1 cellular context compared by ENCODE assay signal in the genomic region with DNA sequence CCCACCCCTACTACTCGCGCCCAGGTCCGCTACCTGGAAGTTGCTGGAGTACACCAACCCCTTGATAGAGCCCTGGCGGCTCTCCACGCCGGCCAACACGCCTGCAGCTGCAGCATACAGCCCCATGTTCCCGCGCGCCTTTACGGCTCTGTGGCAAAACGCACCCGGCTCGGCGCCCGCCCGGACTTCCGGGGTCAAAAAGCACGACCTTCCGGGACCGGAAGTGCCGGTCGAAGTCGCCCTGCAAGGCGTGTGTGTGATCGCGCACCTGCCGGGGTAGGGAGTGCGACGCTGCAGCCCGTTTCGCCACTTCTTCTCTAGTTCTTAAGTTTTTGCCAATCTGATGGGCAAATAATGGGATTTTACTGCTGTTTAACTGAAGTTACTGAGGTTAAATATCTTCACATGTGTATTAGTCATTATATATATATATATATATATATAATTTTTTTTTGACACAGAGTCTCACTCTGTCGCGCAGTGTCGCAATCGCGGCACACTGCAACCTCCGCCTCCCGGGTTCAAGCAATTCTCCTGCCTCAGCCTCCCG.
TF ChIP-seq lines count a peak whose summit lies in the region.

Gene NSUN5, minus strand, starts transcription at position 162 of the 550 bp plus-strand sequence. Its CDS starts 36 bp downstream, at position 126.

TF ChIP-seq in HepG2, 621 proteins besides CTCF, POLR2A, EP300 and RAD21 (continued from another document and continues in another):
- TF ChIP-seq, protein P1, sequence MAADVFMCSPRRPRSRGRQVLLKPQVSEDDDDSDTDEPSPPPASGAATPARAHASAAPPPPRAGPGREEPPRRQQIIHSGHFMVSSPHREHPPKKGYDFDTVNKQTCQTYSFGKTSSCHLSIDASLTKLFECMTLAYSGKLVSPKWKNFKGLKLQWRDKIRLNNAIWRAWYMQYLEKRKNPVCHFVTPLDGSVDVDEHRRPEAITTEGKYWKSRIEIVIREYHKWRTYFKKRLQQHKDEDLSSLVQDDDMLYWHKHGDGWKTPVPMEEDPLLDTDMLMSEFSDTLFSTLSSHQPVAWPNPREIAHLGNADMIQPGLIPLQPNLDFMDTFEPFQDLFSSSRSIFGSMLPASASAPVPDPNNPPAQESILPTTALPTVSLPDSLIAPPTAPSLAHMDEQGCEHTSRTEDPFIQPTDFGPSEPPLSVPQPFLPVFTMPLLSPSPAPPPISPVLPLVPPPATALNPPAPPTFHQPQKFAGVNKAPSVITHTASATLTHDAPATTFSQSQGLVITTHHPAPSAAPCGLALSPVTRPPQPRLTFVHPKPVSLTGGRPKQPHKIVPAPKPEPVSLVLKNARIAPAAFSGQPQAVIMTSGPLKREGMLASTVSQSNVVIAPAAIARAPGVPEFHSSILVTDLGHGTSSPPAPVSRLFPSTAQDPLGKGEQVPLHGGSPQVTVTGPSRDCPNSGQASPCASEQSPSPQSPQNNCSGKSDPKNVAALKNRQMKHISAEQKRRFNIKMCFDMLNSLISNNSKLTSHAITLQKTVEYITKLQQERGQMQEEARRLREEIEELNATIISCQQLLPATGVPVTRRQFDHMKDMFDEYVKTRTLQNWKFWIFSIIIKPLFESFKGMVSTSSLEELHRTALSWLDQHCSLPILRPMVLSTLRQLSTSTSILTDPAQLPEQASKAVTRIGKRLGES (CRISPR knock-in tag; IDR thresholded peaks at IDR 0.05; ENCODE audit: borderline replicate concordance): no peak
- no peak for TF ChIP-seq NFIB (CRISPR knock-in tag; IDR thresholded peaks at IDR 0.05; ENCODE audit: borderline replicate concordance)
- peak; percentile 40 for TF ChIP-seq ZNF18 (CRISPR knock-in tag; IDR thresholded peaks at IDR 0.05; ENCODE audit: insufficient replicate concordance)
- no peak for TF ChIP-seq HMG20A (CRISPR knock-in tag; IDR thresholded peaks at IDR 0.05; ENCODE audit: borderline replicate concordance)
- TF ChIP-seq JDP2 (CRISPR knock-in tag; IDR thresholded peaks at IDR 0.05; ENCODE audit: borderline replicate concordance): no peak; the same call in 1 of the 2 replicates
- TF ChIP-seq, protein P2, sequence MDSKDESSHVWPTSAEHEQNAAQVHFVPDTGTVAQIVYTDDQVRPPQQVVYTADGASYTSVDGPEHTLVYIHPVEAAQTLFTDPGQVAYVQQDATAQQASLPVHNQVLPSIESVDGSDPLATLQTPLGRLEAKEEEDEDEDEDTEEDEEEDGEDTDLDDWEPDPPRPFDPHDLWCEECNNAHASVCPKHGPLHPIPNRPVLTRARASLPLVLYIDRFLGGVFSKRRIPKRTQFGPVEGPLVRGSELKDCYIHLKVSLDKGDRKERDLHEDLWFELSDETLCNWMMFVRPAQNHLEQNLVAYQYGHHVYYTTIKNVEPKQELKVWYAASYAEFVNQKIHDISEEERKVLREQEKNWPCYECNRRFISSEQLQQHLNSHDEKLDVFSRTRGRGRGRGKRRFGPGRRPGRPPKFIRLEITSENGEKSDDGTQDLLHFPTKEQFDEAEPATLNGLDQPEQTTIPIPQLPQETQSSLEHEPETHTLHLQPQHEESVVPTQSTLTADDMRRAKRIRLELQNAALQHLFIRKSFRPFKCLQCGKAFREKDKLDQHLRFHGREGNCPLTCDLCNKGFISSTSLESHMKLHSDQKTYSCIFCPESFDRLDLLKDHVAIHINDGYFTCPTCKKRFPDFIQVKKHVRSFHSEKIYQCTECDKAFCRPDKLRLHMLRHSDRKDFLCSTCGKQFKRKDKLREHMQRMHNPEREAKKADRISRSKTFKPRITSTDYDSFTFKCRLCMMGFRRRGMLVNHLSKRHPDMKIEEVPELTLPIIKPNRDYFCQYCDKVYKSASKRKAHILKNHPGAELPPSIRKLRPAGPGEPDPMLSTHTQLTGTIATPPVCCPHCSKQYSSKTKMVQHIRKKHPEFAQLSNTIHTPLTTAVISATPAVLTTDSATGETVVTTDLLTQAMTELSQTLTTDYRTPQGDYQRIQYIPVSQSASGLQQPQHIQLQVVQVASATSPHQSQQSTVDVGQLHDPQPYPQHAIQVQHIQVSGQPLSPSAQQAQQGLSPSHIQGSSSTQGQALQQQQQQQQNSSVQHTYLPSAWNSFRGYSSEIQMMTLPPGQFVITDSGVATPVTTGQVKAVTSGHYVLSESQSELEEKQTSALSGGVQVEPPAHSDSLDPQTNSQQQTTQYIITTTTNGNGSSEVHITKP (CRISPR knock-in tag; IDR thresholded peaks at IDR 0.05; ENCODE audit: low read depth): no peak
- no peak; the same call in 1 of the 2 replicates for TF ChIP-seq ZNF337 (CRISPR knock-in tag; IDR thresholded peaks at IDR 0.05; ENCODE audit: borderline replicate concordance, low read depth)
- TF ChIP-seq HNRNPH1 (optimal IDR thresholded peaks at IDR 0.05; ENCODE audit: low read depth, low read length): no peak
- TF ChIP-seq MAFF (IDR thresholded peaks at IDR 0.05; ENCODE audit: low read depth, low read length): no peak
- no peak for TF ChIP-seq SUZ12 (IDR thresholded peaks at IDR 0.05; ENCODE audit: low read depth, low read length)
- TF ChIP-seq GPBP1L1 (CRISPR knock-in tag; IDR thresholded peaks at IDR 0.05): no peak
- TF ChIP-seq HNF4G (IDR thresholded peaks at IDR 0.05; ENCODE audit: borderline replicate concordance, low read depth, low read length): peak; percentile 60
- no peak; the same call in 1 of the 2 replicates for TF ChIP-seq HNF4G (CRISPR knock-in tag; IDR thresholded peaks at IDR 0.05; ENCODE audit: borderline replicate concordance, low read depth)
- TF ChIP-seq CC2D1A (CRISPR knock-in tag; IDR thresholded peaks at IDR 0.05): no peak
- TF ChIP-seq SMAD9 (CRISPR knock-in tag; IDR thresholded peaks at IDR 0.05): peak; percentile 82; the same call in 1 of the 2 replicates
- TF ChIP-seq ATRX (CRISPR knock-in tag; IDR thresholded peaks at IDR 0.05; ENCODE audit: borderline replicate concordance): no peak
- no peak for TF ChIP-seq FOSL1 (CRISPR knock-in tag; IDR thresholded peaks at IDR 0.05; ENCODE audit: borderline replicate concordance)
- TF ChIP-seq ZBTB40 (IDR thresholded peaks at IDR 0.05): peak; percentile 53
- TF ChIP-seq ZBTB40 (CRISPR knock-in tag; IDR thresholded peaks at IDR 0.05): peak; percentile 61
- no peak for TF ChIP-seq ZBTB1 (CRISPR knock-in tag; IDR thresholded peaks at IDR 0.05; ENCODE audit: borderline replicate concordance)
- TF ChIP-seq, protein P3, sequence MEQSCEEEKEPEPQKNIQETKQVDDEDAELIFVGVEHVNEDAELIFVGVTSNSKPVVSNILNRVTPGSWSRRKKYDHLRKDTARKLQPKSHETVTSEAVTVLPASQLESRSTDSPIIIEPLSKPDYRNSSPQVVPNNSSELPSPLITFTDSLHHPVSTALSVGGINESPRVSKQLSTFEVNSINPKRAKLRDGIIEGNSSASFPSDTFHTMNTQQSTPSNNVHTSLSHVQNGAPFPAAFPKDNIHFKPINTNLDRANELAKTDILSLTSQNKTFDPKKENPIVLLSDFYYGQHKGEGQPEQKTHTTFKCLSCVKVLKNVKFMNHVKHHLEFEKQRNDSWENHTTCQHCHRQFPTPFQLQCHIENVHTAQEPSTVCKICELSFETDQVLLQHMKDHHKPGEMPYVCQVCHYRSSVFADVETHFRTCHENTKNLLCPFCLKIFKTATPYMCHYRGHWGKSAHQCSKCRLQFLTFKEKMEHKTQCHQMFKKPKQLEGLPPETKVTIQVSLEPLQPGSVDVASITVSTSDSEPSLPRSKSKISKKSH (CRISPR knock-in tag; IDR thresholded peaks at IDR 0.05; ENCODE audit: borderline replicate concordance): no peak
- no peak for TF ChIP-seq SP5 (CRISPR knock-in tag; IDR thresholded peaks at IDR 0.05; ENCODE audit: borderline replicate concordance, low read depth)
- TF ChIP-seq, protein P4, sequence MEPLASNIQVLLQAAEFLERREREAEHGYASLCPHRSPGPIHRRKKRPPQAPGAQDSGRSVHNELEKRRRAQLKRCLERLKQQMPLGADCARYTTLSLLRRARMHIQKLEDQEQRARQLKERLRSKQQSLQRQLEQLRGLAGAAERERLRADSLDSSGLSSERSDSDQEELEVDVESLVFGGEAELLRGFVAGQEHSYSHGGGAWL (CRISPR knock-in tag; IDR thresholded peaks at IDR 0.05): peak; percentile 96
- no peak; the same call in 1 of the 2 replicates for TF ChIP-seq ZNF777 (CRISPR knock-in tag; IDR thresholded peaks at IDR 0.05)
- peak; percentile 77 for TF ChIP-seq HOXA9 (CRISPR knock-in tag; IDR thresholded peaks at IDR 0.05; ENCODE audit: borderline replicate concordance)
- TF ChIP-seq ZNF816 (CRISPR knock-in tag; IDR thresholded peaks at IDR 0.05; ENCODE audit: borderline replicate concordance): peak; percentile 89; the same call in 1 of the 2 replicates
- no peak; the same call in 1 of the 2 replicates for TF ChIP-seq ZNF841 (CRISPR knock-in tag; IDR thresholded peaks at IDR 0.05; ENCODE audit: borderline replicate concordance)
- peak; percentile 60; the same call in 1 of the 2 replicates for TF ChIP-seq RXRA (CRISPR knock-in tag; IDR thresholded peaks at IDR 0.05)
- TF ChIP-seq, protein P5, sequence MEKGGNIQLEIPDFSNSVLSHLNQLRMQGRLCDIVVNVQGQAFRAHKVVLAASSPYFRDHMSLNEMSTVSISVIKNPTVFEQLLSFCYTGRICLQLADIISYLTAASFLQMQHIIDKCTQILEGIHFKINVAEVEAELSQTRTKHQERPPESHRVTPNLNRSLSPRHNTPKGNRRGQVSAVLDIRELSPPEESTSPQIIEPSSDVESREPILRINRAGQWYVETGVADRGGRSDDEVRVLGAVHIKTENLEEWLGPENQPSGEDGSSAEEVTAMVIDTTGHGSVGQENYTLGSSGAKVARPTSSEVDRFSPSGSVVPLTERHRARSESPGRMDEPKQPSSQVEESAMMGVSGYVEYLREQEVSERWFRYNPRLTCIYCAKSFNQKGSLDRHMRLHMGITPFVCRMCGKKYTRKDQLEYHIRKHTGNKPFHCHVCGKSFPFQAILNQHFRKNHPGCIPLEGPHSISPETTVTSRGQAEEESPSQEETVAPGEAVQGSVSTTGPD (CRISPR knock-in tag; IDR thresholded peaks at IDR 0.05): no peak
- no peak for TF ChIP-seq SRSF4 (IDR thresholded peaks at IDR 0.05; ENCODE audit: low read depth, low read length, poor library complexity, severe bottlenecking)
